In the genomic region with DNA sequence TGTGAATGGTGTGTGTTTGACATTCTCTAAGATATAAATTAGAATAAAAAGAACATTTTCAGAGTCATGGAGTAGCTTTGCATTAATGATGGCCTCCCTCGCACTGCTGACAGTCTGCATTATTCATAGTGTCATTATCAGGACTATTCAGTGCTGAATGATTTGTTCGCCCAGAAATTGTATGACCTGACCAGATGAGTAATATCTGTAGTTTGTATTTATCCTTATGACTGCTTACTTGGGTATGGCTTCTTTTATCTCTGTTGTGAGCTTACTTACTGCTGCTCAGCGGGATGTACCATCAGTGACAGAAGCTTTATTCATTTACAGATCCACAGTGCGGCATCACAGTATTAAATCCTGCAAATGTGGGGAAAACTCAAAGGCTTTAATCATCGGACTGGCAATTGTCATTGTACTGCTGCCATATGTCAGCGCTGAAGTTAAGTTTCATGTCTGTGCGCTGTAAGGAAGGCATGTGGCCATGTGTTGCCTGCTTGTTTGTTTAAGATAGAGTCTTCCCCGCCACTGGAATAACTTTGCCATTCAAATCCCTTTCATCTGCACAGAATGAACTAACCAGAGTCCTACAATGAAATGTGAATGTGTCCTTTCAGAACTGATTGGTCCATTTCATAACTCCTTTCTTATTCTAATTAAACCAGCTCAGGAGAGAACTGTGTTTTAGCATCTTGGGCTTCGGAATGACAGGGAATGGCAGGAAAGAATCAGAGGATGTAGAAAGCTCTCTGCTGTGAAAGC, we compare ENCODE assay signal across 1 cellular context.
TF ChIP-seq lines count a peak whose summit lies in the region.

No MANE protein-coding gene starts in this region.

TF ChIP-seq in H1, 55 proteins besides CTCF, POLR2A, EP300 and RAD21 (continued from another document):
- TF ChIP-seq E2F6 (IDR thresholded peaks at IDR 0.05) (no peak), KDM5A (IDR thresholded peaks at IDR 0.05; ENCODE audit: low read length) (no peak), YY1 (IDR thresholded peaks at IDR 0.05; ENCODE audit: low read depth, low read length) (no peak), BRCA1 (IDR thresholded peaks at IDR 0.05; ENCODE audit: low read depth, low read length) (no peak)
